In the genomic region with DNA sequence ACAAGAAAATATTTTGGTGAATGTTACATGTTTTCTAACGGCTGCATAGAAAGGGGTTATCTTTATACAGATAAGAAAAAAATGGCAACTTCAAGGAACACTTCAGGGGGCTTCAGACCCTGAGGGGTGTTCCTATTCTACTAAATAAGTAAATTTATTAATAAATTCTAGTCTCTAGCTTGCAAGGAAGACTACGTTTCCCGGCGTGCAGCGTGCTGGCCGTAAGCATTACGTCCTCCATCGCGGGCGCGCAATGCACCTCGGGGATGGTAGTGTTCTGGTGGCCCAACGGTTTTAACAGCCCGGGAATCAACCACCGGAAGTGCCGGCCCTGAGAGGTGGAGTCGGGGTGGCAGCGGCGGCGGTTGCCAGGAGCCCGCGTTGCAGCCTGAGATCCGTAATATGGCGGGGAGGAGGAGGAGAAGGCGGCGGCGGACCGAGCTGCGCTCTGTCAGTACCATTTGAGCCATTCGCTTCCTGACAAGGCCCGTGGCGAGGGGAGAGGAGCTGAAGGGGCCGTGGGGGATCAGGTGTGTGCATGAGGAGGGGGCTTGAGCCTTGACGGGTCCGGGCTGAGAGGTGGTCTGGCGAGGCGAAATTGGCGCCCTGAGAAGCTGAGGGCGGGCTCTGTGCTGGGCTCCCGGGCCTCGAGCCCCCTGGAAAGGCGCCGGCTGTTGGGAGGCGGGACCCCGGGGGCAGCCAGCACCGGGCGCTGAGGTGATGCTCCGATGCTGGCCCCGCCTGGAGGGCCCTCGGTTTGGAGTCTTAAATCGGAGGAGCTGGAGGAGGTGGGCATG, we compare ENCODE assay signal across 1 cellular context.
TF ChIP-seq lines count a peak whose summit lies in the region.

A gene with protein sequence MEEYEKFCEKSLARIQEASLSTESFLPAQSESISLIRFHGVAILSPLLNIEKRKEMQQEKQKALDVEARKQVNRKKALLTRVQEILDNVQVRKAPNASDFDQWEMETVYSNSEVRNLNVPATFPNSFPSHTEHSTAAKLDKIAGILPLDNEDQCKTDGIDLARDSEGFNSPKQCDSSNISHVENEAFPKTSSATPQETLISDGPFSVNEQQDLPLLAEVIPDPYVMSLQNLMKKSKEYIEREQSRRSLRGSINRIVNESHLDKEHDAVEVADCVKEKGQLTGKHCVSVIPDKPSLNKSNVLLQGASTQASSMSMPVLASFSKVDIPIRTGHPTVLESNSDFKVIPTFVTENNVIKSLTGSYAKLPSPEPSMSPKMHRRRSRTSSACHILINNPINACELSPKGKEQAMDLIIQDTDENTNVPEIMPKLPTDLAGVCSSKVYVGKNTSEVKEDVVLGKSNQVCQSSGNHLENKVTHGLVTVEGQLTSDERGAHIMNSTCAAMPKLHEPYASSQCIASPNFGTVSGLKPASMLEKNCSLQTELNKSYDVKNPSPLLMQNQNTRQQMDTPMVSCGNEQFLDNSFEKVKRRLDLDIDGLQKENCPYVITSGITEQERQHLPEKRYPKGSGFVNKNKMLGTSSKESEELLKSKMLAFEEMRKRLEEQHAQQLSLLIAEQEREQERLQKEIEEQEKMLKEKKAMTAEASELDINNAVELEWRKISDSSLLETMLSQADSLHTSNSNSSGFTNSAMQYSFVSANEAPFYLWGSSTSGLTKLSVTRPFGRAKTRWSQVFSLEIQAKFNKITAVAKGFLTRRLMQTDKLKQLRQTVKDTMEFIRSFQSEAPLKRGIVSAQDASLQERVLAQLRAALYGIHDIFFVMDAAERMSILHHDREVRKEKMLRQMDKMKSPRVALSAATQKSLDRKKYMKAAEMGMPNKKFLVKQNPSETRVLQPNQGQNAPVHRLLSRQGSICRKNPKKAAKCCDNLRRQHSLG (plus strand): TSS at position 384 of the 797 bp plus-strand sequence. CDS start 3,940 bp downstream, outside the sequence.

TF ChIP-seq in K562, 482 proteins besides CTCF, POLR2A, EP300 and RAD21 (continued from another document and continues in another):
- TF ChIP-seq, protein P1, sequence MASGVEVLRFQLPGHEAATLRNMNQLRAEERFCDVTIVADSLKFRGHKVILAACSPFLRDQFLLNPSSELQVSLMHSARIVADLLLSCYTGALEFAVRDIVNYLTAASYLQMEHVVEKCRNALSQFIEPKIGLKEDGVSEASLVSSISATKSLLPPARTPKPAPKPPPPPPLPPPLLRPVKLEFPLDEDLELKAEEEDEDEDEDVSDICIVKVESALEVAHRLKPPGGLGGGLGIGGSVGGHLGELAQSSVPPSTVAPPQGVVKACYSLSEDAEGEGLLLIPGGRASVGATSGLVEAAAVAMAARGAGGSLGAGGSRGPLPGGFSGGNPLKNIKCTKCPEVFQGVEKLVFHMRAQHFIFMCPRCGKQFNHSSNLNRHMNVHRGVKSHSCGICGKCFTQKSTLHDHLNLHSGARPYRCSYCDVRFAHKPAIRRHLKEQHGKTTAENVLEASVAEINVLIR (CRISPR knock-in tag; IDR thresholded peaks at IDR 0.05), result peak; percentile 81
- TF ChIP-seq HSF4 (CRISPR knock-in tag; IDR thresholded peaks at IDR 0.05; ENCODE audit: borderline replicate concordance) (no peak), ILK (tag; IDR thresholded peaks at IDR 0.05; ENCODE audit: borderline replicate concordance, low read depth) (no peak), STAT5B (CRISPR knock-in tag; IDR thresholded peaks at IDR 0.05) (no peak), ATF7 (IDR thresholded peaks at IDR 0.05) (peak; percentile 93), EP400 (IDR thresholded peaks at IDR 0.05) (peak; percentile 63; the same call in 1 of the 2 replicates), MAFK (IDR thresholded peaks at IDR 0.05; ENCODE audit: low read length) (peak; percentile 2; the same call in 1 of the 2 replicates), MCM3 (IDR thresholded peaks at IDR 0.05) (no peak), ZNF143 (CRISPR knock-in tag; IDR thresholded peaks at IDR 0.05) (peak; percentile 93), PTBP1 (IDR thresholded peaks at IDR 0.05; ENCODE audit: low read depth, low read length) (no peak), PCBP1 (IDR thresholded peaks at IDR 0.05; ENCODE audit: low read depth, low read length, poor library complexity, severe bottlenecking) (no peak), ELF1 (tag; IDR thresholded peaks at IDR 0.05) (peak; percentile 82), NBN (IDR thresholded peaks at IDR 0.05; ENCODE audit: low read depth) (no peak), CXXC5 (CRISPR knock-in tag; IDR thresholded peaks at IDR 0.05) (peak; percentile 88), ZNF311 (CRISPR knock-in tag; IDR thresholded peaks at IDR 0.05) (no peak), KAT8 (IDR thresholded peaks at IDR 0.05; ENCODE audit: low read depth) (no peak), NCOA6 (IDR thresholded peaks at IDR 0.05) (no peak), CREM (IDR thresholded peaks at IDR 0.05; ENCODE audit: low read depth) (peak; percentile 97), ZNF785 (CRISPR knock-in tag; IDR thresholded peaks at IDR 0.05) (no peak), BRF1 (IDR thresholded peaks at IDR 0.05; ENCODE audit: borderline replicate concordance, extremely low read depth, insufficient read length) (no peak), TAF1 (IDR thresholded peaks at IDR 0.05; ENCODE audit: control insufficient read depth, extremely low read depth, insufficient read depth, low read length, severe bottlenecking) (peak; percentile 71), PHTF2 (CRISPR knock-in tag; IDR thresholded peaks at IDR 0.05) (no peak), THRAP3 (IDR thresholded peaks at IDR 0.05; ENCODE audit: borderline replicate concordance) (no peak), HCFC1 (IDR thresholded peaks at IDR 0.05; ENCODE audit: low read depth, low read length) (peak; percentile 99), NRF1 (conservative IDR thresholded peaks at IDR 0.05 in 1 of 2, IDR thresholded peaks at IDR 0.05 in 1 of 2) (peak; percentile 53 to 60; a peak in 3 of 4 replicates)
- TF ChIP-seq, protein P2, sequence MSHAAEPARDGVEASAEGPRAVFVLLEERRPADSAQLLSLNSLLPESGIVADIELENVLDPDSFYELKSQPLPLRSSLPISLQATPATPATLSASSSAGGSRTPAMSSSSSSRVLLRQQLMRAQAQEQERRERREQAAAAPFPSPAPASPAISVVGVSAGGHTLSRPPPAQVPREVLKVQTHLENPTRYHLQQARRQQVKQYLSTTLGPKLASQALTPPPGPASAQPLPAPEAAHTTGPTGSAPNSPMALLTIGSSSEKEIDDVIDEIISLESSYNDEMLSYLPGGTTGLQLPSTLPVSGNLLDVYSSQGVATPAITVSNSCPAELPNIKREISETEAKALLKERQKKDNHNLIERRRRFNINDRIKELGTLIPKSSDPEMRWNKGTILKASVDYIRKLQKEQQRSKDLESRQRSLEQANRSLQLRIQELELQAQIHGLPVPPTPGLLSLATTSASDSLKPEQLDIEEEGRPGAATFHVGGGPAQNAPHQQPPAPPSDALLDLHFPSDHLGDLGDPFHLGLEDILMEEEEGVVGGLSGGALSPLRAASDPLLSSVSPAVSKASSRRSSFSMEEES (CRISPR knock-in tag; IDR thresholded peaks at IDR 0.05), result no peak
- TF ChIP-seq, protein P3, sequence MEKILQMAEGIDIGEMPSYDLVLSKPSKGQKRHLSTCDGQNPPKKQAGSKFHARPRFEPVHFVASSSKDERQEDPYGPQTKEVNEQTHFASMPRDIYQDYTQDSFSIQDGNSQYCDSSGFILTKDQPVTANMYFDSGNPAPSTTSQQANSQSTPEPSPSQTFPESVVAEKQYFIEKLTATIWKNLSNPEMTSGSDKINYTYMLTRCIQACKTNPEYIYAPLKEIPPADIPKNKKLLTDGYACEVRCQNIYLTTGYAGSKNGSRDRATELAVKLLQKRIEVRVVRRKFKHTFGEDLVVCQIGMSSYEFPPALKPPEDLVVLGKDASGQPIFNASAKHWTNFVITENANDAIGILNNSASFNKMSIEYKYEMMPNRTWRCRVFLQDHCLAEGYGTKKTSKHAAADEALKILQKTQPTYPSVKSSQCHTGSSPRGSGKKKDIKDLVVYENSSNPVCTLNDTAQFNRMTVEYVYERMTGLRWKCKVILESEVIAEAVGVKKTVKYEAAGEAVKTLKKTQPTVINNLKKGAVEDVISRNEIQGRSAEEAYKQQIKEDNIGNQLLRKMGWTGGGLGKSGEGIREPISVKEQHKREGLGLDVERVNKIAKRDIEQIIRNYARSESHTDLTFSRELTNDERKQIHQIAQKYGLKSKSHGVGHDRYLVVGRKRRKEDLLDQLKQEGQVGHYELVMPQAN (IDR thresholded peaks at IDR 0.05; ENCODE audit: borderline replicate concordance), result peak; percentile 85; the same call in 1 of the 2 replicates
- TF ChIP-seq, protein P4, sequence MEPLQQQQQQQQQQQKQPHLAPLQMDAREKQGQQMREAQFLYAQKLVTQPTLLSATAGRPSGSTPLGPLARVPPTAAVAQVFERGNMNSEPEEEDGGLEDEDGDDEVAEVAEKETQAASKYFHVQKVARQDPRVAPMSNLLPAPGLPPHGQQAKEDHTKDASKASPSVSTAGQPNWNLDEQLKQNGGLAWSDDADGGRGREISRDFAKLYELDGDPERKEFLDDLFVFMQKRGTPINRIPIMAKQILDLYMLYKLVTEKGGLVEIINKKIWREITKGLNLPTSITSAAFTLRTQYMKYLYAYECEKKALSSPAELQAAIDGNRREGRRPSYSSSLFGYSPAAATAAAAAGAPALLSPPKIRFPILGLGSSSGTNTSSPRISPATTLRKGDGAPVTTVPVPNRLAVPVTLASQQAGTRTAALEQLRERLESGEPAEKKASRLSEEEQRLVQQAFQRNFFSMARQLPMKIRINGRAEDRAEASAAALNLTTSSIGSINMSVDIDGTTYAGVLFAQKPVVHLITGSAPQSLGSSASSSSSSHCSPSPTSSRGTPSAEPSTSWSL (CRISPR knock-in tag; IDR thresholded peaks at IDR 0.05; ENCODE audit: borderline replicate concordance), result no peak
- TF ChIP-seq, protein P5, sequence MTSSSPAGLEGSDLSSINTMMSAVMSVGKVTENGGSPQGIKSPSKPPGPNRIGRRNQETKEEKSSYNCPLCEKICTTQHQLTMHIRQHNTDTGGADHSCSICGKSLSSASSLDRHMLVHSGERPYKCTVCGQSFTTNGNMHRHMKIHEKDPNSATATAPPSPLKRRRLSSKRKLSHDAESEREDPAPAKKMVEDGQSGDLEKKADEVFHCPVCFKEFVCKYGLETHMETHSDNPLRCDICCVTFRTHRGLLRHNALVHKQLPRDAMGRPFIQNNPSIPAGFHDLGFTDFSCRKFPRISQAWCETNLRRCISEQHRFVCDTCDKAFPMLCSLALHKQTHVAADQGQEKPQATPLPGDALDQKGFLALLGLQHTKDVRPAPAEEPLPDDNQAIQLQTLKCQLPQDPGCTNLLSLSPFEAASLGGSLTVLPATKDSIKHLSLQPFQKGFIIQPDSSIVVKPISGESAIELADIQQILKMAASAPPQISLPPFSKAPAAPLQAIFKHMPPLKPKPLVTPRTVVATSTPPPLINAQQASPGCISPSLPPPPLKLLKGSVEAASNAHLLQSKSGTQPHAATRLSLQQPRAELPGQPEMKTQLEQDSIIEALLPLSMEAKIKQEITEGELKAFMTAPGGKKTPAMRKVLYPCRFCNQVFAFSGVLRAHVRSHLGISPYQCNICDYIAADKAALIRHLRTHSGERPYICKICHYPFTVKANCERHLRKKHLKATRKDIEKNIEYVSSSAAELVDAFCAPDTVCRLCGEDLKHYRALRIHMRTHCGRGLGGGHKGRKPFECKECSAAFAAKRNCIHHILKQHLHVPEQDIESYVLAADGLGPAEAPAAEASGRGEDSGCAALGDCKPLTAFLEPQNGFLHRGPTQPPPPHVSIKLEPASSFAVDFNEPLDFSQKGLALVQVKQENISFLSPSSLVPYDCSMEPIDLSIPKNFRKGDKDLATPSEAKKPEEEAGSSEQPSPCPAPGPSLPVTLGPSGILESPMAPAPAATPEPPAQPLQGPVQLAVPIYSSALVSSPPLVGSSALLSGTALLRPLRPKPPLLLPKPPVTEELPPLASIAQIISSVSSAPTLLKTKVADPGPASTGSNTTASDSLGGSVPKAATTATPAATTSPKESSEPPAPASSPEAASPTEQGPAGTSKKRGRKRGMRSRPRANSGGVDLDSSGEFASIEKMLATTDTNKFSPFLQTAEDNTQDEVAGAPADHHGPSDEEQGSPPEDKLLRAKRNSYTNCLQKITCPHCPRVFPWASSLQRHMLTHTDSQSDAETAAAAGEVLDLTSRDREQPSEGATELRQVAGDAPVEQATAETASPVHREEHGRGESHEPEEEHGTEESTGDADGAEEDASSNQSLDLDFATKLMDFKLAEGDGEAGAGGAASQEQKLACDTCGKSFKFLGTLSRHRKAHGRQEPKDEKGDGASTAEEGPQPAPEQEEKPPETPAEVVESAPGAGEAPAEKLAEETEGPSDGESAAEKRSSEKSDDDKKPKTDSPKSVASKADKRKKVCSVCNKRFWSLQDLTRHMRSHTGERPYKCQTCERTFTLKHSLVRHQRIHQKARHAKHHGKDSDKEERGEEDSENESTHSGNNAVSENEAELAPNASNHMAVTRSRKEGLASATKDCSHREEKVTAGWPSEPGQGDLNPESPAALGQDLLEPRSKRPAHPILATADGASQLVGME (CRISPR knock-in tag; IDR thresholded peaks at IDR 0.05), result no peak
- TF ChIP-seq, protein P6, sequence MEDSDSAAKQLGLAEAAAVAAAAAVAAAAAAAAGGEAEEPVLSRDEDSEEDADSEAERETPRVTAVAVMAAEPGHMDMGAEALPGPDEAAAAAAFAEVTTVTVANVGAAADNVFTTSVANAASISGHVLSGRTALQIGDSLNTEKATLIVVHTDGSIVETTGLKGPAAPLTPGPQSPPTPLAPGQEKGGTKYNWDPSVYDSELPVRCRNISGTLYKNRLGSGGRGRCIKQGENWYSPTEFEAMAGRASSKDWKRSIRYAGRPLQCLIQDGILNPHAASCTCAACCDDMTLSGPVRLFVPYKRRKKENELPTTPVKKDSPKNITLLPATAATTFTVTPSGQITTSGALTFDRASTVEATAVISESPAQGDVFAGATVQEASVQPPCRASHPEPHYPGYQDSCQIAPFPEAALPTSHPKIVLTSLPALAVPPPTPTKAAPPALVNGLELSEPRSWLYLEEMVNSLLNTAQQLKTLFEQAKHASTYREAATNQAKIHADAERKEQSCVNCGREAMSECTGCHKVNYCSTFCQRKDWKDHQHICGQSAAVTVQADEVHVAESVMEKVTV (CRISPR knock-in tag; IDR thresholded peaks at IDR 0.05), result no peak
- TF ChIP-seq, protein P7, sequence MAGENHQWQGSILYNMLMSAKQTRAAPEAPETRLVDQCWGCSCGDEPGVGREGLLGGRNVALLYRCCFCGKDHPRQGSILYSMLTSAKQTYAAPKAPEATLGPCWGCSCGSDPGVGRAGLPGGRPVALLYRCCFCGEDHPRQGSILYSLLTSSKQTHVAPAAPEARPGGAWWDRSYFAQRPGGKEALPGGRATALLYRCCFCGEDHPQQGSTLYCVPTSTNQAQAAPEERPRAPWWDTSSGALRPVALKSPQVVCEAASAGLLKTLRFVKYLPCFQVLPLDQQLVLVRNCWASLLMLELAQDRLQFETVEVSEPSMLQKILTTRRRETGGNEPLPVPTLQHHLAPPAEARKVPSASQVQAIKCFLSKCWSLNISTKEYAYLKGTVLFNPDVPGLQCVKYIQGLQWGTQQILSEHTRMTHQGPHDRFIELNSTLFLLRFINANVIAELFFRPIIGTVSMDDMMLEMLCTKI (IDR thresholded peaks at IDR 0.05; ENCODE audit: partially characterized antibody), result no peak
